12 cellular contexts compared by ENCODE assay signal in genomic region chr14:89589400-89590128, GRCh38.
A peak's percentile ranks its signal among the peaks of the same experiment; 100 is the strongest.
DNase-seq lines count a peak whose midpoint lies in the region; ATAC-seq, FAIRE-seq and TF ChIP-seq lines count a peak whose summit lies in the region.
"Had no signal": no experiment of that assay in that cellular context is flagged by ENCODE, and none has a peak within 500 bp of the region (broad histone marks: within the 10 kb centered on the region; RNA-seq: fewer than 3 reads in every experiment).

No MANE protein-coding gene starts in this region.

- H3K27ac ChIP-seq in OCI-LY3 (ENCODE audit: low read length) (peak overlapping the region; percentile 10; the same call in 1 of the 2 replicates), lower lobe of right lung (peak overlapping the region; percentile 18)

- H3K4me2 ChIP-seq in OCI-LY3 (ENCODE audit: low read length), result peak overlapping the region; percentile 63

- peak; percentile 81 for FAIRE-seq in GM12892 (lab: Jason Lieb, UNC)
- FAIRE-seq: keratinocyte had no signal

- intact Hi-C loops in lower lobe of right lung (cut with DNase I), result no loop called here

- H3K79me2 ChIP-seq in OCI-LY3 (ENCODE audit: low read length), result peaks cover 4% of the 10 kb centered on the region; the same call in 1 of the 2 replicates

- peak; percentile 55 for ATAC-seq in GM21737 (IDR thresholded peaks at IDR 0.05; ENCODE audit: unreplicated experiment)
- ATAC-seq in lower lobe of right lung, result peak; percentile 70 to 86
- ATAC-seq: SK-N-SH treated with all-trans-retinoic acid at 6 μM for 48 hours had no signal

- H3K9me3 ChIP-seq in OCI-LY3 (ENCODE audit: insufficient read depth, low read length) (no peaks in the 10 kb centered on the region), lower lobe of right lung (no peaks in the 10 kb centered on the region)

- H3K27me3 ChIP-seq in OCI-LY3 (ENCODE audit: low read depth, low read length) (no peaks in the 10 kb centered on the region), lower lobe of right lung (ENCODE audit: low read depth) (no peaks in the 10 kb centered on the region)

- TF ChIP-seq CTCF in OCI-LY3 (IDR thresholded peaks at IDR 0.05; ENCODE audit: low read depth, low read length), result no peak
- TF ChIP-seq CTCF in lower lobe of right lung (IDR thresholded peaks at IDR 0.05), result no peak

- H3K4me1 ChIP-seq in OCI-LY3 (ENCODE audit: low read length), result peaks cover 20% of the 10 kb centered on the region
- peaks cover 13% of the 10 kb centered on the region for H3K4me1 ChIP-seq in lower lobe of right lung

- TF ChIP-seq POLR2A in GM12892 (IDR thresholded peaks at IDR 0.05; ENCODE audit: low read depth, low read length), result no peak

- H4K20me1 ChIP-seq in OCI-LY3 (ENCODE audit: insufficient read depth, low read length), result no peaks in the 10 kb centered on the region

- H2AFZ ChIP-seq in OCI-LY3 (ENCODE audit: low read depth, low read length), result no peak overlapping the region

- DNase-seq in GM12892 (ENCODE audit: insufficient read length) (no peak), lower lobe of right lung (no peak), NCI-H446 (lab: John Stamatoyannopoulos, UW) (no peak), NCI-H2196 (lab: John Stamatoyannopoulos, UW; ENCODE audit: unreplicated experiment) (no peak), NCI-H1417 treated with DMSO at 0.1 percent for 48 hours (lab: John Stamatoyannopoulos, UW) (no peak), GOT3 (lab: John Stamatoyannopoulos, UW) (no peak)
- DNase-seq: activated naive CD8-positive, alpha-beta T cell treated with anti-CD3 and anti-CD28 coated beads, Interleukin-2, amount 10 ng/mL, durations not matched to agents 7 days and 5 days; NCI-H1436 treated with DMSO at 0.1 percent for 48 hours had no signal

- H3K36me3 ChIP-seq in OCI-LY3 (replicated peaks; ENCODE audit: low read depth, low read length) (no peaks in the 10 kb centered on the region), lower lobe of right lung (no peaks in the 10 kb centered on the region)

- H3K9ac ChIP-seq in OCI-LY3 (ENCODE audit: low read length), result no peak overlapping the region; the same call in 1 of the 2 replicates

- peak overlapping the region; percentile 32 for H3K4me3 ChIP-seq in OCI-LY3 (ENCODE audit: low read length)
- H3K4me3 ChIP-seq in lower lobe of right lung, result no peak overlapping the region
